Comparison of ENCODE assay signal across 7 cellular contexts in the genomic region with DNA sequence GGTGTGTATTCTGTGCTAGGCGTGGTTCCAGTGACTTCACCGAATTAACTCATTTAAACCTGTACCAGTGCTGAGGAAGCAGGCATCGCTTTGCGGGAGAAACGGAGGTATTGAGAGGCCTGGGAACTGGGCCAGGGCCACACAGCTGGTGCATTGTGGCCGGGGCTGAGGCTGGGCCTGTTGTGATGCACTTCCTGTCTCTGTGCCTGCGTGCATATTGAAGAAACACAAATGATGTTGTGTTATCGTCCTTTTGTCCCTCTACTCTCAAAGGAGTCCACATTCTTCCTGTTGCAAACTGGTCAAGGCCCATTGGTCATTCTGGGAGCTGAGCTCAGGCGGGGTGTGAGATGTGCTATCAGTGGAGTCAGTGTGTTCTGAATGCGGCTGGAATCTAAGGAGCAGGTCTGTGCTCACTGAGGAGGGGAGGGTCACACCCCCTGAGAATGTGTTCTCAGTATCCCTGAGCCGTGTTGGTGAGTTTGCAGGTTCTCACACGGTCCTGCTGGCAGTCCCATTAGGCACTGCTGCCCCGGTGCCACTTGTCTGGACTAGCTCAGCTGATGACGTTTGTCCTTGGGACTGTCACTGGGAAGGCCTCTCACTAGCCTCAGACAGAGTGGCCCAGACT.
DNase-seq lines count a peak whose midpoint lies in the region; ATAC-seq and TF ChIP-seq lines count a peak whose summit lies in the region.

No MANE protein-coding gene starts in this region.

- peak overlapping the region; percentile 64 to 95 (median 87) for H3K27ac ChIP-seq in heart right ventricle
- peak overlapping the region in 18 of 21 experiments; percentile 17 to 82 (median 59) for H3K27ac ChIP-seq in skin epidermis

- no peak for TF ChIP-seq CTCF in heart right ventricle (IDR thresholded peaks at IDR 0.05)

- H3K27me3 Mint-ChIP-seq in activated naive CD4-positive, alpha-beta T cell treated with anti-CD3 and anti-CD28 coated beads for 36 hours (ENCODE audit: low read depth): no peaks in the 10 kb centered on the region

- H3K36me3 Mint-ChIP-seq in activated naive CD4-positive, alpha-beta T cell treated with anti-CD3 and anti-CD28 coated beads for 36 hours (ENCODE audit: low read depth): peaks cover 31% of the 10 kb centered on the region

- peak overlapping the region; percentile 91 for H3K27ac Mint-ChIP-seq in activated naive CD4-positive, alpha-beta T cell treated with anti-CD3 and anti-CD28 coated beads for 36 hours

- intact Hi-C loops in activated naive CD4-positive, alpha-beta T cell treated with anti-CD3 and anti-CD28 coated beads for 36 hours (cut with micrococcal nuclease): loop anchor here (2.0 kb wide), 1 partner anchor 22 kb away; no protein-coding TSS in a partner anchor
- intact Hi-C loops in heart right ventricle (cut with DNase I): loop anchor here in 2 of 10 donors (5.0 kb wide), 2 partner anchors 35 to 40 kb away; no protein-coding TSS in a partner anchor

- H3K4me3 ChIP-seq in heart right ventricle: peak overlapping the region in 1 of 10 donors; percentile 2
- no peak overlapping the region for H3K4me3 ChIP-seq in skin epidermis
- no peak overlapping the region for H3K4me3 ChIP-seq in H7 (ENCODE audit: insufficient read depth, low read depth, low read length)

- peak; percentile 65 for ATAC-seq in GM21360 (IDR thresholded peaks at IDR 0.05; ENCODE audit: unreplicated experiment)
- peak; percentile 77 to 90 (median 84) for ATAC-seq in heart right ventricle

- 22 to 29% methylated on average over 14 of the region's 14 CpGs for WGBS in heart right ventricle, 2 donors

- no peaks in the 10 kb centered on the region for H3K27me3 ChIP-seq in heart right ventricle
- no peaks in the 10 kb centered on the region for H3K27me3 ChIP-seq in H7 (ENCODE audit: control insufficient read depth, insufficient read depth, low read length)

- no peaks in the 10 kb centered on the region for H3K9me3 ChIP-seq in heart right ventricle

- peaks cover 78% of the 10 kb centered on the region for H3K4me1 Mint-ChIP-seq in activated naive CD4-positive, alpha-beta T cell treated with anti-CD3 and anti-CD28 coated beads for 36 hours (ENCODE audit: low read depth)

- DNase-seq in HT1080 (ENCODE audit: low read depth) (peak; percentile 48), heart right ventricle (peak; percentile 64 to 77), DMS53 (lab: John Stamatoyannopoulos, UW) (no peak), H7 (no peak)
- peak; percentile 68 for DNase-seq in activated naive CD4-positive, alpha-beta T cell treated with anti-CD3 and anti-CD28 coated beads for 36 hours

- H3K36me3 ChIP-seq in heart right ventricle (peaks cover 0 to 13% (median 0%) of the 10 kb centered on the region in 9 donors), H7 (replicated peaks; ENCODE audit: control insufficient read depth, insufficient read depth, low read length) (no peaks in the 10 kb centered on the region; the same call in 1 of the 2 replicates)

- no peak overlapping the region for H3K4me3 Mint-ChIP-seq in activated naive CD4-positive, alpha-beta T cell treated with anti-CD3 and anti-CD28 coated beads for 36 hours

- peaks cover 9% of the 10 kb centered on the region for H3K9me3 Mint-ChIP-seq in activated naive CD4-positive, alpha-beta T cell treated with anti-CD3 and anti-CD28 coated beads for 36 hours

- CTCF ChIA-PET in activated naive CD4-positive, alpha-beta T cell treated with anti-CD3 and anti-CD28 coated beads for 36 hours (lab: Charles Lee): no interaction called here

- H3K4me1 ChIP-seq in heart right ventricle: peaks cover 12 to 68% (median 58%) of the 10 kb centered on the region in 9 donors

Comparison
In these comparisons a context has a peak if more than half of its experiments do, and no peak if none do; other contexts are left out.
1. DNase-seq: peak in HT1080 (single experiment), activated naive CD4-positive, alpha-beta T cell treated with anti-CD3 and anti-CD28 coated beads for 36 hours (single experiment) and heart right ventricle (2 of 2); none in DMS53 (single experiment) and H7 (single experiment).